In genomic region chr1:58785424-58786058, GRCh38 we compare ENCODE assay signal across 8 cellular contexts. TPM values are rescaled to one million over a fixed set of nuclear protein-coding genes. Genes with fewer than 3 reads are reported as not detected.
DNase-seq lines count a peak whose midpoint lies in the region; ATAC-seq and TF ChIP-seq lines count a peak whose summit lies in the region.

No MANE protein-coding gene starts in this region.

- H3K9me3 Mint-ChIP-seq in central memory CD8-positive, alpha-beta T cell = peaks cover 6% of the 10 kb centered on the region

- ATAC-seq in T-helper 17 cell = no peak
- ATAC-seq in central memory CD8-positive, alpha-beta T cell (replicated peaks; ENCODE audit: extremely low read depth, poor library complexity, severe bottlenecking) = no peak
- no peak for ATAC-seq in GM19324 (IDR thresholded peaks at IDR 0.05; ENCODE audit: low FRiP score, unreplicated experiment)
- no peak for ATAC-seq in GM21737 (IDR thresholded peaks at IDR 0.05; ENCODE audit: unreplicated experiment)

- H3K27ac ChIP-seq in liver (ENCODE audit: low read depth in 1 of 2, low read length in 2 of 2) = peak overlapping the region; percentile 98 to 100

- WGBS in liver = 2% methylated on average over 14 of the region's 14 CpGs

- peaks cover 27% of the 10 kb centered on the region for H3K4me1 Mint-ChIP-seq in T-helper 17 cell
- H3K4me1 Mint-ChIP-seq in central memory CD8-positive, alpha-beta T cell = peaks cover 36% of the 10 kb centered on the region

- TF ChIP-seq RAD21 in liver (IDR thresholded peaks at IDR 0.05) = peak in 1 of 2 donors; percentile 55

- H3K27me3 Mint-ChIP-seq in T-helper 17 cell = peaks cover 6% of the 10 kb centered on the region
- H3K27me3 Mint-ChIP-seq in central memory CD8-positive, alpha-beta T cell = peaks cover 8% of the 10 kb centered on the region

- peaks cover 0 to 3% (median 0%) of the 10 kb centered on the region in 4 donors for H3K36me3 ChIP-seq in liver (ENCODE audit: control insufficient read depth in 4 of 4, insufficient read depth in 3 of 4, low read depth in 1 of 4, low read length in 3 of 4)

- DNase-seq in COLO668 (lab: John Stamatoyannopoulos, UW; ENCODE audit: unreplicated experiment) = peak; percentile 94
- DNase-seq in NAMALWA (ENCODE audit: low spot score) = peak; percentile 66
- DNase-seq in T-helper 17 cell = peak; percentile 15 to 16 (median 16)
- peak; percentile 30 to 31 for DNase-seq in central memory CD8-positive, alpha-beta T cell (ENCODE audit: low spot score in 2 of 2)
- peak; percentile 4 to 17 for DNase-seq in stimulated activated CD4-positive, alpha-beta T cell treated with anti-CD3 and anti-CD28 coated beads, Interleukin-4, amount 100 ng/mL, for 4 hours

- peak overlapping the region; percentile 87 for H3K4me3 Mint-ChIP-seq in T-helper 17 cell
- peak overlapping the region; percentile 89 for H3K4me3 Mint-ChIP-seq in central memory CD8-positive, alpha-beta T cell

- H3K36me3 Mint-ChIP-seq in T-helper 17 cell (ENCODE audit: low read depth) = peaks cover 2% of the 10 kb centered on the region
- peaks cover 51% of the 10 kb centered on the region for H3K36me3 Mint-ChIP-seq in central memory CD8-positive, alpha-beta T cell (ENCODE audit: insufficient read depth)

- peak overlapping the region; percentile 56 to 78 (median 68) for H3K4me3 ChIP-seq in liver (ENCODE audit: low read depth in 1 of 3, low read length in 3 of 3)

- H3K27me3 ChIP-seq in liver (ENCODE audit: control insufficient read depth in 4 of 4, insufficient read depth in 4 of 4, low read length in 3 of 4) = no peaks in the 10 kb centered on the region

- H3K4me1 ChIP-seq in liver (ENCODE audit: control insufficient read depth in 4 of 4, insufficient read depth in 4 of 4, low read length in 3 of 4) = peaks cover 0 to 16% (median 4%) of the 10 kb centered on the region in 4 donors

- peak overlapping the region; percentile 97 to 99 for H3K9ac ChIP-seq in liver (ENCODE audit: low read depth in 1 of 2, low read length in 2 of 2)

- H3K27ac Mint-ChIP-seq in T-helper 17 cell = peak overlapping the region; percentile 96
- peak overlapping the region; percentile 99 for H3K27ac Mint-ChIP-seq in central memory CD8-positive, alpha-beta T cell (ENCODE audit: low read depth)

- TF ChIP-seq CTCF in liver (IDR thresholded peaks at IDR 0.05; ENCODE audit: low read depth, low read length, missing input control) = no peak

- no peaks in the 10 kb centered on the region for H3K9me3 ChIP-seq in T-helper 17 cell (ENCODE audit: control insufficient read depth, low read length, poor library complexity, severe bottlenecking)
- no peaks in the 10 kb centered on the region for H3K9me3 ChIP-seq in liver (ENCODE audit: control insufficient read depth in 4 of 4, low read length in 3 of 4)

TF ChIP-seq in liver, 16 proteins besides CTCF, POLR2A, EP300 and RAD21:
- TF ChIP-seq TAF1 (conservative IDR thresholded peaks at IDR 0.05) (peak; percentile 52), YY1 (IDR thresholded peaks at IDR 0.05) (no peak), REST (IDR thresholded peaks at IDR 0.05) (peak; percentile 76), SP1 (IDR thresholded peaks at IDR 0.05) (peak; percentile 86), RXRA (IDR thresholded peaks at IDR 0.05) (peak; percentile 96 to 98), NR2F2 (IDR thresholded peaks at IDR 0.05) (peak; percentile 6), GABPA (IDR thresholded peaks at IDR 0.05 in 1 of 2, conservative IDR thresholded peaks at IDR 0.05 in 1 of 2) (no peak), EGR1 (IDR thresholded peaks at IDR 0.05; ENCODE audit: low read depth in 2 of 2) (no peak), HNF4G (IDR thresholded peaks at IDR 0.05) (peak; percentile 58), JUND (IDR thresholded peaks at IDR 0.05) (no peak), HNF4A (conservative IDR thresholded peaks at IDR 0.05) (peak; percentile 65 to 86)

RNA-seq across cellular contexts. Expression of gene JUN, which starts 1.7 kb away (rescaled TPM):
- total RNA-seq in T-helper 17 cell (1,000 to 10,000 TPM; 1,878 to 2,007 TPM), liver (10 to 100 TPM; 15.7 to 29.8 TPM)
- polyA plus RNA-seq in liver = 10 to 100 TPM; 15.0 to 19.3 TPM

Comparison
In these comparisons a context has a peak if more than half of its experiments do, and no peak if none do; other contexts are left out.
1. DNase-seq: peak in every context shown above with its lines; median percentile 94 in COLO668; 66 in NAMALWA; 30 in central memory CD8-positive, alpha-beta T cell; 16 in T-helper 17 cell; 10 in stimulated activated CD4-positive, alpha-beta T cell treated with anti-CD3 and anti-CD28 coated beads, Interleukin-4, amount 100 ng/mL, for 4 hours.
2. RNA of gene JUN, which starts 1.7 kb away (total RNA-seq): 1,878 to 2,007 TPM in T-helper 17 cell; 15.7 to 29.8 TPM in liver; every median in the first group is over 10 times any median in the second.